Comparison of ENCODE assay signal across 1 cellular context in the genomic region with DNA sequence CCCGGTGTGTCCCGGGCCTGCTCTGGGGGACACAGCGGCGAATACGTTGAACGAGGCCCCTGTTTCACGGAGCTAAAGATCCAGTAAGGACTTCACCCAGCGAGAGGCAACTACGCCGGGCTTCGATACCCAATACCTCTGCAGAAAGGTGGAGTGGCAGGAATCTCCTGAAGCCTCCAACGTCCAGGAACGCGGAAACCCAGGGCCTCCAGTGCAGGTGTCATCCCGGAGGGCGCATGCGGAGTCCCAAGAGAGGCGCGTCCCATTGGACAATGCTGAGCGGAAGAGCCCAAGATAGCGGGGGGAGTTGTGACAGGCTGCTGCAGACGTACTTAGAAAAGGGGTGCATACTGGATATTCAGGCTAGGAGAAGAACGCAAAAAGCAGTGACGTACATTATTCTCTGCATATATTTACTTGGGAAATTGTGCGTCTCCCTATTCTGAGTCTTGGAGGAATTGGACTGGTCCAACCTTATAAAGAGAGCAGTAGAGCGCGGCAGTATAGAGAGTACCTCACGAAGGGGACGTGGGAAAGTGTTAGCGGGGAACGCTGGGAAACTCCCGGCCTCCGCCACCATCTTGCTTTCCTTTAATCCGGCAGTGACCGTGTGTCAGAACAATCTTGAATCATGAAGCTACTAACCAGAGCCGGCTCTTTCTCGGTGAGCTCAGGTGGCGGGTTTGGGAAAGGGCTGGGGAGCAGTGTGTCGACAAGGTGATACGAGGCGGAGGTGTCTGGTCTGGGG.
TF ChIP-seq lines count a peak whose summit lies in the region.

A gene (plus strand): TSS at position 569 of the 748 bp plus-strand sequence. CDS start 63 bp downstream, at position 632.

TF ChIP-seq in K562, 482 proteins besides CTCF, POLR2A, EP300 and RAD21 (continued from another document and continues in another):
- TF ChIP-seq, protein P1, sequence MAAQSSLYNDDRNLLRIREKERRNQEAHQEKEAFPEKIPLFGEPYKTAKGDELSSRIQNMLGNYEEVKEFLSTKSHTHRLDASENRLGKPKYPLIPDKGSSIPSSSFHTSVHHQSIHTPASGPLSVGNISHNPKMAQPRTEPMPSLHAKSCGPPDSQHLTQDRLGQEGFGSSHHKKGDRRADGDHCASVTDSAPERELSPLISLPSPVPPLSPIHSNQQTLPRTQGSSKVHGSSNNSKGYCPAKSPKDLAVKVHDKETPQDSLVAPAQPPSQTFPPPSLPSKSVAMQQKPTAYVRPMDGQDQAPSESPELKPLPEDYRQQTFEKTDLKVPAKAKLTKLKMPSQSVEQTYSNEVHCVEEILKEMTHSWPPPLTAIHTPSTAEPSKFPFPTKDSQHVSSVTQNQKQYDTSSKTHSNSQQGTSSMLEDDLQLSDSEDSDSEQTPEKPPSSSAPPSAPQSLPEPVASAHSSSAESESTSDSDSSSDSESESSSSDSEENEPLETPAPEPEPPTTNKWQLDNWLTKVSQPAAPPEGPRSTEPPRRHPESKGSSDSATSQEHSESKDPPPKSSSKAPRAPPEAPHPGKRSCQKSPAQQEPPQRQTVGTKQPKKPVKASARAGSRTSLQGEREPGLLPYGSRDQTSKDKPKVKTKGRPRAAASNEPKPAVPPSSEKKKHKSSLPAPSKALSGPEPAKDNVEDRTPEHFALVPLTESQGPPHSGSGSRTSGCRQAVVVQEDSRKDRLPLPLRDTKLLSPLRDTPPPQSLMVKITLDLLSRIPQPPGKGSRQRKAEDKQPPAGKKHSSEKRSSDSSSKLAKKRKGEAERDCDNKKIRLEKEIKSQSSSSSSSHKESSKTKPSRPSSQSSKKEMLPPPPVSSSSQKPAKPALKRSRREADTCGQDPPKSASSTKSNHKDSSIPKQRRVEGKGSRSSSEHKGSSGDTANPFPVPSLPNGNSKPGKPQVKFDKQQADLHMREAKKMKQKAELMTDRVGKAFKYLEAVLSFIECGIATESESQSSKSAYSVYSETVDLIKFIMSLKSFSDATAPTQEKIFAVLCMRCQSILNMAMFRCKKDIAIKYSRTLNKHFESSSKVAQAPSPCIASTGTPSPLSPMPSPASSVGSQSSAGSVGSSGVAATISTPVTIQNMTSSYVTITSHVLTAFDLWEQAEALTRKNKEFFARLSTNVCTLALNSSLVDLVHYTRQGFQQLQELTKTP (IDR thresholded peaks at IDR 0.05; ENCODE audit: low read depth in 1 of 2, partially characterized antibody in 2 of 2): peak; percentile 63 to 82
- TF ChIP-seq ADNP (tag; IDR thresholded peaks at IDR 0.05) (no peak), HDGF (IDR thresholded peaks at IDR 0.05) (no peak), FOXJ2 (tag; IDR thresholded peaks at IDR 0.05) (peak; percentile 68), HOXB6 (CRISPR knock-in tag; IDR thresholded peaks at IDR 0.05; ENCODE audit: borderline replicate concordance) (no peak), CBFB (CRISPR knock-in tag; IDR thresholded peaks at IDR 0.05) (no peak), ZNF766 (CRISPR knock-in tag; conservative IDR thresholded peaks at IDR 0.05) (no peak), PTRF (tag; IDR thresholded peaks at IDR 0.05) (no peak), NFE2 (IDR thresholded peaks at IDR 0.05; ENCODE audit: low read depth) (no peak), MAFF (IDR thresholded peaks at IDR 0.05; ENCODE audit: low read length) (peak; percentile 79), RFX5 (IDR thresholded peaks at IDR 0.05; ENCODE audit: low read depth, low read length) (no peak), BRD9 (IDR thresholded peaks at IDR 0.05; ENCODE audit: low read depth, partially characterized antibody) (peak; percentile 83), KHSRP (IDR thresholded peaks at IDR 0.05) (no peak), TEAD4 (IDR thresholded peaks at IDR 0.05; ENCODE audit: low read length) (peak; percentile 47), TEAD4 (CRISPR knock-in tag; IDR thresholded peaks at IDR 0.05; ENCODE audit: borderline replicate concordance) (peak; percentile 87), ZZZ3 (IDR thresholded peaks at IDR 0.05) (0 out of 2 replicates have a peak, but pooled peaks have one; percentile 35), ZNF507 (tag; conservative IDR thresholded peaks at IDR 0.05) (no peak), HCFC1 (IDR thresholded peaks at IDR 0.05; ENCODE audit: low read depth, low read length) (peak; percentile 78), SIRT6 (IDR thresholded peaks at IDR 0.05; ENCODE audit: low read depth, low read length) (no peak), RBM25 (IDR thresholded peaks at IDR 0.05; ENCODE audit: low read depth, low read length, severe bottlenecking) (peak; percentile 6), ILF3 (IDR thresholded peaks at IDR 0.05; ENCODE audit: borderline replicate concordance) (no peak), SRSF3 (IDR thresholded peaks at IDR 0.05; ENCODE audit: insufficient read depth, low read length) (no peak), KAT8 (IDR thresholded peaks at IDR 0.05; ENCODE audit: low read depth) (no peak), FOSL1 (tag; conservative IDR thresholded peaks at IDR 0.05) (peak; percentile 51; the same call in 1 of the 2 replicates), ZBTB1 (CRISPR knock-in tag; IDR thresholded peaks at IDR 0.05; ENCODE audit: borderline replicate concordance, low read depth) (no peak), NFIC (IDR thresholded peaks at IDR 0.05) (0 out of 2 replicates have a peak, but pooled peaks have one; percentile 25), ZNF316 (IDR thresholded peaks at IDR 0.05) (no peak), ELF1 (tag; IDR thresholded peaks at IDR 0.05) (peak; percentile 91), RBM15 (IDR thresholded peaks at IDR 0.05; ENCODE audit: insufficient read depth, low read length) (no peak), RAD51 (IDR thresholded peaks at IDR 0.05; ENCODE audit: borderline replicate concordance, low read depth) (no peak), KLF1 (tag; IDR thresholded peaks at IDR 0.05) (0 out of 2 replicates have a peak, but pooled peaks have one; percentile 27), KLF10 (CRISPR knock-in tag; IDR thresholded peaks at IDR 0.05) (0 out of 2 replicates have a peak, but pooled peaks have one; percentile 52)
- TF ChIP-seq, protein P2, sequence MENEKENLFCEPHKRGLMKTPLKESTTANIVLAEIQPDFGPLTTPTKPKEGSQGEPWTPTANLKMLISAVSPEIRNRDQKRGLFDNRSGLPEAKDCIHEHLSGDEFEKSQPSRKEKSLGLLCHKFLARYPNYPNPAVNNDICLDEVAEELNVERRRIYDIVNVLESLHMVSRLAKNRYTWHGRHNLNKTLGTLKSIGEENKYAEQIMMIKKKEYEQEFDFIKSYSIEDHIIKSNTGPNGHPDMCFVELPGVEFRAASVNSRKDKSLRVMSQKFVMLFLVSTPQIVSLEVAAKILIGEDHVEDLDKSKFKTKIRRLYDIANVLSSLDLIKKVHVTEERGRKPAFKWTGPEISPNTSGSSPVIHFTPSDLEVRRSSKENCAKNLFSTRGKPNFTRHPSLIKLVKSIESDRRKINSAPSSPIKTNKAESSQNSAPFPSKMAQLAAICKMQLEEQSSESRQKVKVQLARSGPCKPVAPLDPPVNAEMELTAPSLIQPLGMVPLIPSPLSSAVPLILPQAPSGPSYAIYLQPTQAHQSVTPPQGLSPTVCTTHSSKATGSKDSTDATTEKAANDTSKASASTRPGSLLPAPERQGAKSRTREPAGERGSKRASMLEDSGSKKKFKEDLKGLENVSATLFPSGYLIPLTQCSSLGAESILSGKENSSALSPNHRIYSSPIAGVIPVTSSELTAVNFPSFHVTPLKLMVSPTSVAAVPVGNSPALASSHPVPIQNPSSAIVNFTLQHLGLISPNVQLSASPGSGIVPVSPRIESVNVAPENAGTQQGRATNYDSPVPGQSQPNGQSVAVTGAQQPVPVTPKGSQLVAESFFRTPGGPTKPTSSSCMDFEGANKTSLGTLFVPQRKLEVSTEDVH (IDR thresholded peaks at IDR 0.05; ENCODE audit: low read depth, partially characterized antibody): no peak
- TF ChIP-seq, protein P3, sequence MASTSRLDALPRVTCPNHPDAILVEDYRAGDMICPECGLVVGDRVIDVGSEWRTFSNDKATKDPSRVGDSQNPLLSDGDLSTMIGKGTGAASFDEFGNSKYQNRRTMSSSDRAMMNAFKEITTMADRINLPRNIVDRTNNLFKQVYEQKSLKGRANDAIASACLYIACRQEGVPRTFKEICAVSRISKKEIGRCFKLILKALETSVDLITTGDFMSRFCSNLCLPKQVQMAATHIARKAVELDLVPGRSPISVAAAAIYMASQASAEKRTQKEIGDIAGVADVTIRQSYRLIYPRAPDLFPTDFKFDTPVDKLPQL (IDR thresholded peaks at IDR 0.05; ENCODE audit: extremely low read depth, insufficient read length): peak; percentile 78
- TF ChIP-seq, protein P4, sequence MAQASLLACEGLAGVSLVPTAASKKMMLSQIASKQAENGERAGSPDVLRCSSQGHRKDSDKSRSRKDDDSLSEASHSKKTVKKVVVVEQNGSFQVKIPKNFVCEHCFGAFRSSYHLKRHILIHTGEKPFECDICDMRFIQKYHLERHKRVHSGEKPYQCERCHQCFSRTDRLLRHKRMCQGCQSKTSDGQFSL (CRISPR knock-in tag; IDR thresholded peaks at IDR 0.05): no peak
- TF ChIP-seq, protein P4 (tag; IDR thresholded peaks at IDR 0.05): no peak
- TF ChIP-seq, protein P5, sequence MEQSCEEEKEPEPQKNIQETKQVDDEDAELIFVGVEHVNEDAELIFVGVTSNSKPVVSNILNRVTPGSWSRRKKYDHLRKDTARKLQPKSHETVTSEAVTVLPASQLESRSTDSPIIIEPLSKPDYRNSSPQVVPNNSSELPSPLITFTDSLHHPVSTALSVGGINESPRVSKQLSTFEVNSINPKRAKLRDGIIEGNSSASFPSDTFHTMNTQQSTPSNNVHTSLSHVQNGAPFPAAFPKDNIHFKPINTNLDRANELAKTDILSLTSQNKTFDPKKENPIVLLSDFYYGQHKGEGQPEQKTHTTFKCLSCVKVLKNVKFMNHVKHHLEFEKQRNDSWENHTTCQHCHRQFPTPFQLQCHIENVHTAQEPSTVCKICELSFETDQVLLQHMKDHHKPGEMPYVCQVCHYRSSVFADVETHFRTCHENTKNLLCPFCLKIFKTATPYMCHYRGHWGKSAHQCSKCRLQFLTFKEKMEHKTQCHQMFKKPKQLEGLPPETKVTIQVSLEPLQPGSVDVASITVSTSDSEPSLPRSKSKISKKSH (CRISPR knock-in tag; IDR thresholded peaks at IDR 0.05): no peak
- TF ChIP-seq, protein P6, sequence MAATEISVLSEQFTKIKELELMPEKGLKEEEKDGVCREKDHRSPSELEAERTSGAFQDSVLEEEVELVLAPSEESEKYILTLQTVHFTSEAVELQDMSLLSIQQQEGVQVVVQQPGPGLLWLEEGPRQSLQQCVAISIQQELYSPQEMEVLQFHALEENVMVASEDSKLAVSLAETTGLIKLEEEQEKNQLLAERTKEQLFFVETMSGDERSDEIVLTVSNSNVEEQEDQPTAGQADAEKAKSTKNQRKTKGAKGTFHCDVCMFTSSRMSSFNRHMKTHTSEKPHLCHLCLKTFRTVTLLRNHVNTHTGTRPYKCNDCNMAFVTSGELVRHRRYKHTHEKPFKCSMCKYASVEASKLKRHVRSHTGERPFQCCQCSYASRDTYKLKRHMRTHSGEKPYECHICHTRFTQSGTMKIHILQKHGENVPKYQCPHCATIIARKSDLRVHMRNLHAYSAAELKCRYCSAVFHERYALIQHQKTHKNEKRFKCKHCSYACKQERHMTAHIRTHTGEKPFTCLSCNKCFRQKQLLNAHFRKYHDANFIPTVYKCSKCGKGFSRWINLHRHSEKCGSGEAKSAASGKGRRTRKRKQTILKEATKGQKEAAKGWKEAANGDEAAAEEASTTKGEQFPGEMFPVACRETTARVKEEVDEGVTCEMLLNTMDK (IDR thresholded peaks at IDR 0.05; ENCODE audit: borderline replicate concordance, insufficient read depth, low read depth, low read length, poor library complexity, severe bottlenecking): no peak
- TF ChIP-seq, protein P7, sequence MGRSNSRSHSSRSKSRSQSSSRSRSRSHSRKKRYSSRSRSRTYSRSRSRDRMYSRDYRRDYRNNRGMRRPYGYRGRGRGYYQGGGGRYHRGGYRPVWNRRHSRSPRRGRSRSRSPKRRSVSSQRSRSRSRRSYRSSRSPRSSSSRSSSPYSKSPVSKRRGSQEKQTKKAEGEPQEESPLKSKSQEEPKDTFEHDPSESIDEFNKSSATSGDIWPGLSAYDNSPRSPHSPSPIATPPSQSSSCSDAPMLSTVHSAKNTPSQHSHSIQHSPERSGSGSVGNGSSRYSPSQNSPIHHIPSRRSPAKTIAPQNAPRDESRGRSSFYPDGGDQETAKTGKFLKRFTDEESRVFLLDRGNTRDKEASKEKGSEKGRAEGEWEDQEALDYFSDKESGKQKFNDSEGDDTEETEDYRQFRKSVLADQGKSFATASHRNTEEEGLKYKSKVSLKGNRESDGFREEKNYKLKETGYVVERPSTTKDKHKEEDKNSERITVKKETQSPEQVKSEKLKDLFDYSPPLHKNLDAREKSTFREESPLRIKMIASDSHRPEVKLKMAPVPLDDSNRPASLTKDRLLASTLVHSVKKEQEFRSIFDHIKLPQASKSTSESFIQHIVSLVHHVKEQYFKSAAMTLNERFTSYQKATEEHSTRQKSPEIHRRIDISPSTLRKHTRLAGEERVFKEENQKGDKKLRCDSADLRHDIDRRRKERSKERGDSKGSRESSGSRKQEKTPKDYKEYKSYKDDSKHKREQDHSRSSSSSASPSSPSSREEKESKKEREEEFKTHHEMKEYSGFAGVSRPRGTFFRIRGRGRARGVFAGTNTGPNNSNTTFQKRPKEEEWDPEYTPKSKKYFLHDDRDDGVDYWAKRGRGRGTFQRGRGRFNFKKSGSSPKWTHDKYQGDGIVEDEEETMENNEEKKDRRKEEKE (IDR thresholded peaks at IDR 0.05; ENCODE audit: borderline replicate concordance in 1 of 2, control insufficient read depth in 1 of 2, low read depth in 2 of 2, low read length in 1 of 2): peak; percentile 25 to 98; a peak in 3 of 4 replicates
- TF ChIP-seq, protein P8, sequence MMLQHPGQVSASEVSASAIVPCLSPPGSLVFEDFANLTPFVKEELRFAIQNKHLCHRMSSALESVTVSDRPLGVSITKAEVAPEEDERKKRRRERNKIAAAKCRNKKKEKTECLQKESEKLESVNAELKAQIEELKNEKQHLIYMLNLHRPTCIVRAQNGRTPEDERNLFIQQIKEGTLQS (IDR thresholded peaks at IDR 0.05): peak; percentile 42; the same call in 1 of the 2 replicates
- TF ChIP-seq, protein P8 (CRISPR knock-in tag; conservative IDR thresholded peaks at IDR 0.05): 0 out of 2 replicates have a peak, but pooled peaks have one; percentile 43
- TF ChIP-seq, protein P9, sequence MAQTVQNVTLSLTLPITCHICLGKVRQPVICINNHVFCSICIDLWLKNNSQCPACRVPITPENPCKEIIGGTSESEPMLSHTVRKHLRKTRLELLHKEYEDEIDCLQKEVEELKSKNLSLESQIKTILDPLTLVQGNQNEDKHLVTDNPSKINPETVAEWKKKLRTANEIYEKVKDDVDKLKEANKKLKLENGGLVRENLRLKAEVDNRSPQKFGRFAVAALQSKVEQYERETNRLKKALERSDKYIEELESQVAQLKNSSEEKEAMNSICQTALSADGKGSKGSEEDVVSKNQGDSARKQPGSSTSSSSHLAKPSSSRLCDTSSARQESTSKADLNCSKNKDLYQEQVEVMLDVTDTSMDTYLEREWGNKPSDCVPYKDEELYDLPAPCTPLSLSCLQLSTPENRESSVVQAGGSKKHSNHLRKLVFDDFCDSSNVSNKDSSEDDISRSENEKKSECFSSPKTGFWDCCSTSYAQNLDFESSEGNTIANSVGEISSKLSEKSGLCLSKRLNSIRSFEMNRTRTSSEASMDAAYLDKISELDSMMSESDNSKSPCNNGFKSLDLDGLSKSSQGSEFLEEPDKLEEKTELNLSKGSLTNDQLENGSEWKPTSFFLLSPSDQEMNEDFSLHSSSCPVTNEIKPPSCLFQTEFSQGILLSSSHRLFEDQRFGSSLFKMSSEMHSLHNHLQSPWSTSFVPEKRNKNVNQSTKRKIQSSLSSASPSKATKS (CRISPR knock-in tag; IDR thresholded peaks at IDR 0.05): no peak
